ENCODE assay signal across 18 cellular contexts in the genomic region with DNA sequence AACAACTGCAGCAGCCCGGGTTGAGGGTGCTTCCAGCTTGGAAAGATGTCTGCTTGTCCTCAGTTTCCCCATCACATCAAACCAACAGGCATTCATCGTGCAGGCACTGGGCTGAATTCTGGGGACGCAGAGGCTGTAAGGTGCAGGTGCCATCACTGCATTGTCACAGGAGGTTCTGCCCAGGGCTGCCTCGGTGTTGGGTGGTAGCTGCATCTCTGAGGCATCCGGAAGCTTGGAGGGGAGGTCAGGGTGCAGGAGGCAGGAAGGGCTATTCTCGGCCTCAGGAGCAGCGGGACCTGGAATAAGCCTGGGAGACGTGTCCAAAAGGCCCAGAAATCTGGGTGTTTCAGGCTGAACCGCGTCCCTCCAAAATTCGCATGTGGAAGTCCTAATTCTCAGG.
A peak's percentile ranks its signal among the peaks of the same experiment; 100 is the strongest.
DNase-seq lines count a peak whose midpoint lies in the region; ATAC-seq and TF ChIP-seq lines count a peak whose summit lies in the region.
"Had no signal": no experiment of that assay in that cellular context is flagged by ENCODE, and none has a peak within 500 bp of the region (broad histone marks: within the 10 kb centered on the region; RNA-seq: fewer than 3 reads in every experiment).

No MANE protein-coding gene starts in this region.

- no peaks in the 10 kb centered on the region for H3K4me1 Mint-ChIP-seq in activated T-helper 17 cell treated with anti-CD3 and anti-CD28 coated beads, Interleukin-2, amount 50 U/mL, for 72 hours

- H3K36me3 ChIP-seq in lower lobe of right lung (no peaks in the 10 kb centered on the region), smooth muscle cell (ENCODE audit: low read depth) (no peaks in the 10 kb centered on the region)
- H3K36me3 ChIP-seq: BE2C had no signal

- 95% methylated on average over 11 of the region's 11 CpGs for WGBS in smooth muscle cell (ENCODE audit: low lambda C conversion rate)

- ATAC-seq in lower lobe of right lung, result no peak
- no peak for ATAC-seq in activated T-helper 17 cell treated with anti-CD3 and anti-CD28 coated beads, Interleukin-2, amount 50 U/mL, for 72 hours (replicated peaks)
- ATAC-seq: A549; CD8-positive, alpha-beta T cell; HCT116 had no signal

- no peaks in the 10 kb centered on the region for H3K27me3 Mint-ChIP-seq in activated T-helper 17 cell treated with anti-CD3 and anti-CD28 coated beads, Interleukin-2, amount 50 U/mL, for 72 hours

- no peaks in the 10 kb centered on the region for H3K36me3 Mint-ChIP-seq in activated T-helper 17 cell treated with anti-CD3 and anti-CD28 coated beads, Interleukin-2, amount 50 U/mL, for 72 hours (ENCODE audit: low read depth)
- H3K36me3 Mint-ChIP-seq: CD8-positive, alpha-beta T cell had no signal

- H3K27me3 ChIP-seq in lower lobe of right lung (ENCODE audit: low read depth) (peaks cover 6% of the 10 kb centered on the region), smooth muscle cell (ENCODE audit: low read depth) (no peaks in the 10 kb centered on the region)
- H3K27me3 ChIP-seq: BE2C had no signal

- no peaks in the 10 kb centered on the region for H3K79me2 ChIP-seq in smooth muscle cell (ENCODE audit: low read depth)

- H3F3A ChIP-seq in smooth muscle cell (ENCODE audit: low read depth), result no peaks in the 10 kb centered on the region

- H3K27ac ChIP-seq in lower lobe of right lung (no peak overlapping the region), smooth muscle cell (ENCODE audit: low read depth) (no peak overlapping the region)
- H3K27ac ChIP-seq: A549, C4-2B, HL-60 had no signal

- no peak overlapping the region for H3K4me2 ChIP-seq in smooth muscle cell
- H3K4me2 ChIP-seq: A549 had no signal

- H3K27ac Mint-ChIP-seq in activated T-helper 17 cell treated with anti-CD3 and anti-CD28 coated beads, Interleukin-2, amount 50 U/mL, for 72 hours, result no peak overlapping the region
- H3K27ac Mint-ChIP-seq: CD8-positive, alpha-beta T cell had no signal

- intact Hi-C loops in posterior vena cava (cut with DNase I) (no loop called here), lower lobe of right lung (cut with DNase I) (no loop called here)

- H3K9me3 ChIP-seq in lower lobe of right lung (no peaks in the 10 kb centered on the region), smooth muscle cell (replicated peaks; ENCODE audit: low read depth) (no peaks in the 10 kb centered on the region)
- H3K9me3 ChIP-seq: A549, BE2C, Caco-2 had no signal

- no peak overlapping the region for H2AFZ ChIP-seq in smooth muscle cell (ENCODE audit: low read depth)

- H3K4me3 ChIP-seq in lower lobe of right lung (no peak overlapping the region), smooth muscle cell (no peak overlapping the region)
- H3K4me3 ChIP-seq: A549 had no signal

- H3K4me1 ChIP-seq in lower lobe of right lung (no peaks in the 10 kb centered on the region), smooth muscle cell (ENCODE audit: low read depth) (peaks cover 16% of the 10 kb centered on the region)
- H3K4me1 ChIP-seq: A549, BE2C, Caco-2 had no signal

- H3K9me3 Mint-ChIP-seq in activated T-helper 17 cell treated with anti-CD3 and anti-CD28 coated beads, Interleukin-2, amount 50 U/mL, for 72 hours, result no peaks in the 10 kb centered on the region

- TF ChIP-seq CTCF in lower lobe of right lung (IDR thresholded peaks at IDR 0.05) (no peak), smooth muscle cell (IDR thresholded peaks at IDR 0.05; ENCODE audit: borderline replicate concordance, insufficient read depth, poor library complexity, severe bottlenecking) (no peak)

- H3K9ac ChIP-seq in smooth muscle cell (ENCODE audit: low read depth), result no peak overlapping the region

- DNase-seq in D341Med (ENCODE audit: low spot score), result peak; percentile 6
- DNase-seq in GM03348 (ENCODE audit: low spot score), result peak; percentile 3
- peak; percentile 7 for DNase-seq in iPS-NIHi7 (ENCODE audit: extremely low spot score)
- peak; percentile 72 for DNase-seq in posterior vena cava (ENCODE audit: low spot score)
- DNase-seq in NCI-H510A treated with DMSO at 0.1 percent for 48 hours (lab: John Stamatoyannopoulos, UW), result no peak
- DNase-seq in lower lobe of right lung, result no peak
- no peak for DNase-seq in smooth muscle cell (lab: John Stamatoyannopoulos, UW; ENCODE audit: unreplicated experiment)
- DNase-seq: BE2C; Caco-2; CD8-positive, alpha-beta T cell; DMS53; GF-D8; IMR-90 had no signal

- no peak overlapping the region for H3K4me3 Mint-ChIP-seq in activated T-helper 17 cell treated with anti-CD3 and anti-CD28 coated beads, Interleukin-2, amount 50 U/mL, for 72 hours
- H3K4me3 Mint-ChIP-seq: CD8-positive, alpha-beta T cell had no signal

- H4K20me1 ChIP-seq in smooth muscle cell (ENCODE audit: low read depth), result no peaks in the 10 kb centered on the region

Comparison
In these comparisons a context has a peak if more than half of its experiments do, and no peak if none do; other contexts are left out.
1. DNase-seq: peak in D341Med (single experiment), GM03348 (single experiment), iPS-NIHi7 (single experiment) and posterior vena cava (single experiment); none in NCI-H510A treated with DMSO at 0.1 percent for 48 hours (single experiment), lower lobe of right lung (single experiment) and smooth muscle cell (single experiment).